ENCODE assay signal across 21 cellular contexts in the genomic region with DNA sequence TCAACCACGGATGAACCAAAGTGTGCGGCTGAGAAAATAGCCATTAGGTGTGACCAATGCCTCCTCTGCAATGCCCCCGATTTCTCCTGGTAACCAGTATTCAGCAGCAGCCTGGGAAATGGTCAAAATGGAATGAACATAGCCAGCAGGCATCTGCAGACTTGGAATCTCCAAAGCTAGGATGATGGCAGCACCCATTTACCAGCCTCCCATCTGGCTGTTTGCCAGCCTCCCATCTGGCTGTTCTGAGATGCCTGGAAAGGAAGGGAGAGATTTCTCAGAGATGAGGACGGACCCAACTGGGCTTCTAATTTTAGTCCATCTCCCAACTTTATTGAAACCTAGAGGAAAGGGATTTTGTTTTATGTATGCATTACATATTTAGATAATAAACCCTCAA. TPM values are rescaled to one million over a fixed set of nuclear protein-coding genes. Genes with fewer than 3 reads are reported as not detected.
A peak's percentile ranks its signal among the peaks of the same experiment; 100 is the strongest.
DNase-seq lines count a peak whose midpoint lies in the region; ATAC-seq and TF ChIP-seq lines count a peak whose summit lies in the region.
"Had no signal": no experiment of that assay in that cellular context is flagged by ENCODE, and none has a peak within 500 bp of the region (broad histone marks: within the 10 kb centered on the region; RNA-seq: fewer than 3 reads in every experiment).

No MANE protein-coding gene starts in this region.

- DNase-seq in NCI-H1694 (lab: John Stamatoyannopoulos, UW) (peak; percentile 81), mesothelial cell of epicardium (ENCODE audit: low spot score in 2 of 2, unreplicated experiment in 2 of 2) (no peak)
- no peak for DNase-seq in stimulated activated CD4-positive, alpha-beta T cell treated with anti-CD3 and anti-CD28 coated beads, Interleukin-1b, Interleukin-23, amount 100 ng/mL, for 48 hours
- no peak for DNase-seq in stimulated activated CD4-positive, alpha-beta T cell treated with anti-CD3 and anti-CD28 coated beads, Interleukin-4, amount 100 ng/mL, for 1 hour
- no peak for DNase-seq in activated CD4-positive, alpha-beta memory T cell treated with anti-CD3 and anti-CD28 coated beads, Interleukin-2, amount 10 ng/mL, durations not matched to agents 7 days and 5 days
- DNase-seq: activated B cell treated with CpG ODN at 0.5 μM for 24 hours; activated CD8-positive, alpha-beta T cell treated with anti-CD3 and anti-CD28 coated beads for 36 hours; activated gamma-delta T cell; activated naive CD8-positive, alpha-beta T cell treated with anti-CD3 and anti-CD28 coated beads, Interleukin-2, amount 50 U/mL, for 24 hours; CD8-positive, alpha-beta memory T cell; DMS79 treated with DMSO at 0.1 percent for 48 hours; HCEC 1CT; NCI-H1930; OCI-M1 had no signal

- H4K20me1 ChIP-seq in BLaER1: peaks cover 28% of the 10 kb centered on the region

- H3K36me3 Mint-ChIP-seq in mesothelial cell of epicardium: peaks cover 2% of the 10 kb centered on the region
- no peaks in the 10 kb centered on the region for H3K36me3 Mint-ChIP-seq in activated CD4-positive, alpha-beta memory T cell treated with anti-CD3 and anti-CD28 coated beads, Interleukin-2, amount 10 ng/mL, durations not matched to agents 7 days and 5 days (ENCODE audit: low read depth)
- H3K36me3 Mint-ChIP-seq: CD8-positive, alpha-beta memory T cell; stimulated activated effector memory CD8-positive, alpha-beta T cell treated with anti-CD3 and anti-CD28 coated beads, Interleukin-12 subunit alpha, Interleukin-12 subunit beta, amount 100 ng/mL, for 72 hours had no signal

- H3K27me3 Mint-ChIP-seq in mesothelial cell of epicardium (ENCODE audit: low read depth): no peaks in the 10 kb centered on the region
- H3K27me3 Mint-ChIP-seq in activated CD4-positive, alpha-beta memory T cell treated with anti-CD3 and anti-CD28 coated beads, Interleukin-2, amount 10 ng/mL, durations not matched to agents 7 days and 5 days: peaks cover 24% of the 10 kb centered on the region
- H3K27me3 Mint-ChIP-seq: activated B cell treated with CpG ODN at 0.5 μM for 24 hours had no signal

- H3K4me2 ChIP-seq in BLaER1: peak overlapping the region; percentile 90

- no peaks in the 10 kb centered on the region for H3K27me3 ChIP-seq in BLaER1

- no peak overlapping the region for H3K4me3 ChIP-seq in BLaER1
- H3K4me3 ChIP-seq: thoracic aorta had no signal

- no peak overlapping the region for H3K4me3 Mint-ChIP-seq in mesothelial cell of epicardium
- H3K4me3 Mint-ChIP-seq in activated CD4-positive, alpha-beta memory T cell treated with anti-CD3 and anti-CD28 coated beads, Interleukin-2, amount 10 ng/mL, durations not matched to agents 7 days and 5 days: no peak overlapping the region
- H3K4me3 Mint-ChIP-seq: activated B cell treated with CpG ODN at 0.5 μM for 24 hours; activated CD8-positive, alpha-beta T cell treated with anti-CD3 and anti-CD28 coated beads for 36 hours; activated naive CD8-positive, alpha-beta T cell treated with anti-CD3 and anti-CD28 coated beads, Interleukin-2, amount 50 U/mL, for 24 hours; CD8-positive, alpha-beta memory T cell; neural crest cell; stimulated activated effector memory CD8-positive, alpha-beta T cell treated with anti-CD3 and anti-CD28 coated beads, Interleukin-12 subunit alpha, Interleukin-12 subunit beta, amount 100 ng/mL, for 72 hours had no signal

- POLR2A ChIA-PET in activated CD4-positive, alpha-beta memory T cell treated with anti-CD3 and anti-CD28 coated beads, Interleukin-2, amount 10 ng/mL, durations not matched to agents 7 days and 5 days (lab: Charles Lee): no interaction called here

- no peaks in the 10 kb centered on the region for H3K36me3 ChIP-seq in BLaER1
- H3K36me3 ChIP-seq: thoracic aorta had no signal

- no peak for ATAC-seq in HG03521 (IDR thresholded peaks at IDR 0.05; ENCODE audit: unreplicated experiment)
- ATAC-seq: activated CD8-positive, alpha-beta T cell treated with anti-CD3 and anti-CD28 coated beads for 36 hours; activated naive CD8-positive, alpha-beta T cell treated with anti-CD3 and anti-CD28 coated beads, Interleukin-2, amount 50 U/mL, for 24 hours; Right ventricle myocardium inferior; stimulated activated effector memory CD8-positive, alpha-beta T cell treated with anti-CD3 and anti-CD28 coated beads, Interleukin-12 subunit alpha, Interleukin-12 subunit beta, amount 100 ng/mL, for 72 hours had no signal

- no peak overlapping the region for H3K27ac ChIP-seq in BLaER1
- H3K27ac ChIP-seq in angular gyrus (ENCODE audit: low read depth, low read length): peak overlapping the region; percentile 66
- H3K27ac ChIP-seq: thoracic aorta had no signal

- no peak for TF ChIP-seq CTCF in mesothelial cell of epicardium (IDR thresholded peaks at IDR 0.05; ENCODE audit: unreplicated experiment)

- H3K4me1 Mint-ChIP-seq in mesothelial cell of epicardium: peaks cover 56% of the 10 kb centered on the region
- no peaks in the 10 kb centered on the region for H3K4me1 Mint-ChIP-seq in activated CD4-positive, alpha-beta memory T cell treated with anti-CD3 and anti-CD28 coated beads, Interleukin-2, amount 10 ng/mL, durations not matched to agents 7 days and 5 days
- H3K4me1 Mint-ChIP-seq: CD8-positive, alpha-beta memory T cell; stimulated activated effector memory CD8-positive, alpha-beta T cell treated with anti-CD3 and anti-CD28 coated beads, Interleukin-12 subunit alpha, Interleukin-12 subunit beta, amount 100 ng/mL, for 72 hours had no signal

- H3K9me3 Mint-ChIP-seq in mesothelial cell of epicardium: no peaks in the 10 kb centered on the region
- no peaks in the 10 kb centered on the region for H3K9me3 Mint-ChIP-seq in activated CD4-positive, alpha-beta memory T cell treated with anti-CD3 and anti-CD28 coated beads, Interleukin-2, amount 10 ng/mL, durations not matched to agents 7 days and 5 days
- H3K9me3 Mint-ChIP-seq: activated B cell treated with CpG ODN at 0.5 μM for 24 hours; activated CD8-positive, alpha-beta T cell treated with anti-CD3 and anti-CD28 coated beads for 36 hours; activated naive CD8-positive, alpha-beta T cell treated with anti-CD3 and anti-CD28 coated beads, Interleukin-2, amount 50 U/mL, for 24 hours; neural crest cell; stimulated activated effector memory CD8-positive, alpha-beta T cell treated with anti-CD3 and anti-CD28 coated beads, Interleukin-12 subunit alpha, Interleukin-12 subunit beta, amount 100 ng/mL, for 72 hours had no signal

- peak overlapping the region; percentile 22 for H3K27ac Mint-ChIP-seq in mesothelial cell of epicardium
- H3K27ac Mint-ChIP-seq in activated CD4-positive, alpha-beta memory T cell treated with anti-CD3 and anti-CD28 coated beads, Interleukin-2, amount 10 ng/mL, durations not matched to agents 7 days and 5 days: no peak overlapping the region
- H3K27ac Mint-ChIP-seq: activated B cell treated with CpG ODN at 0.5 μM for 24 hours; activated CD8-positive, alpha-beta T cell treated with anti-CD3 and anti-CD28 coated beads for 36 hours; activated naive CD8-positive, alpha-beta T cell treated with anti-CD3 and anti-CD28 coated beads, Interleukin-2, amount 50 U/mL, for 24 hours; CD8-positive, alpha-beta memory T cell; stimulated activated effector memory CD8-positive, alpha-beta T cell treated with anti-CD3 and anti-CD28 coated beads, Interleukin-12 subunit alpha, Interleukin-12 subunit beta, amount 100 ng/mL, for 72 hours had no signal

- CTCF ChIA-PET in activated CD4-positive, alpha-beta memory T cell treated with anti-CD3 and anti-CD28 coated beads, Interleukin-2, amount 10 ng/mL, durations not matched to agents 7 days and 5 days (lab: Charles Lee): no interaction called here

- H3K4me1 ChIP-seq in BLaER1: peaks cover 89% of the 10 kb centered on the region

- no peak overlapping the region for H3K9ac ChIP-seq in BLaER1

- H3K9me3 ChIP-seq in BLaER1: no peaks in the 10 kb centered on the region
- H3K9me3 ChIP-seq: thoracic aorta had no signal

RNA-seq across cellular contexts. Expression of gene CLMN, which starts 16.2 kb away (rescaled TPM):
- total RNA-seq in mesothelial cell of epicardium: 114 to 120 TPM (median 117 TPM) in 3 replicates
- total RNA-seq in activated CD4-positive, alpha-beta memory T cell treated with anti-CD3 and anti-CD28 coated beads, Interleukin-2, amount 10 ng/mL, durations not matched to agents 7 days and 5 days: under 1 TPM; 0.33 to 0.48 TPM

Comparison
In these comparisons a context has a peak if more than half of its experiments do, and no peak if none do; other contexts are left out.
1. RNA of gene CLMN, which starts 16.2 kb away (total RNA-seq): 114 to 120 TPM in mesothelial cell of epicardium; 0.33 to 0.48 TPM in activated CD4-positive, alpha-beta memory T cell treated with anti-CD3 and anti-CD28 coated beads, Interleukin-2, amount 10 ng/mL, durations not matched to agents 7 days and 5 days; every median in the first group is over 10 times any median in the second.